In the genomic region with DNA sequence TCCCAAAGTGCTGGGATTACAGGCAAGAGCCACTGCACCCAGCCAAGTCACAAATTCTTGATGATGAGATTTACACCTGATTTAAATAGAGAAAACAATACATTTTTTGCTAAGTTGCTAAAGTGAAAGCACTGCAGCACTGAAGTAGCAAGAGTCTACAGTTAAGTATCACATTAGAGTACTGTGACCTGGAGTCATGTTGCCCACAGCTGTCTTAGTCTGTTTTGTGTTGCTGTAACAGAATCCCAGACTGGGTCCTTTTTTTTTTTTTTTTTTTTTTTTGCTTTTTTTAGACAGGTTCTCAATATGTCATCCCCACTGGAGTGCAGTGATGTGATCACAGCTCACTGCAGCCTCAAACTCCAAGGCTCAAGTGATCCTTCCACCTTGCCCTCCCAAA, we compare ENCODE assay signal across 1 cellular context.
TF ChIP-seq lines count a peak whose summit lies in the region.

No MANE protein-coding gene starts in this region.

TF ChIP-seq in GM23338, 12 proteins besides CTCF, POLR2A, EP300 and RAD21 (continued from another document):
- TF ChIP-seq, protein P1, sequence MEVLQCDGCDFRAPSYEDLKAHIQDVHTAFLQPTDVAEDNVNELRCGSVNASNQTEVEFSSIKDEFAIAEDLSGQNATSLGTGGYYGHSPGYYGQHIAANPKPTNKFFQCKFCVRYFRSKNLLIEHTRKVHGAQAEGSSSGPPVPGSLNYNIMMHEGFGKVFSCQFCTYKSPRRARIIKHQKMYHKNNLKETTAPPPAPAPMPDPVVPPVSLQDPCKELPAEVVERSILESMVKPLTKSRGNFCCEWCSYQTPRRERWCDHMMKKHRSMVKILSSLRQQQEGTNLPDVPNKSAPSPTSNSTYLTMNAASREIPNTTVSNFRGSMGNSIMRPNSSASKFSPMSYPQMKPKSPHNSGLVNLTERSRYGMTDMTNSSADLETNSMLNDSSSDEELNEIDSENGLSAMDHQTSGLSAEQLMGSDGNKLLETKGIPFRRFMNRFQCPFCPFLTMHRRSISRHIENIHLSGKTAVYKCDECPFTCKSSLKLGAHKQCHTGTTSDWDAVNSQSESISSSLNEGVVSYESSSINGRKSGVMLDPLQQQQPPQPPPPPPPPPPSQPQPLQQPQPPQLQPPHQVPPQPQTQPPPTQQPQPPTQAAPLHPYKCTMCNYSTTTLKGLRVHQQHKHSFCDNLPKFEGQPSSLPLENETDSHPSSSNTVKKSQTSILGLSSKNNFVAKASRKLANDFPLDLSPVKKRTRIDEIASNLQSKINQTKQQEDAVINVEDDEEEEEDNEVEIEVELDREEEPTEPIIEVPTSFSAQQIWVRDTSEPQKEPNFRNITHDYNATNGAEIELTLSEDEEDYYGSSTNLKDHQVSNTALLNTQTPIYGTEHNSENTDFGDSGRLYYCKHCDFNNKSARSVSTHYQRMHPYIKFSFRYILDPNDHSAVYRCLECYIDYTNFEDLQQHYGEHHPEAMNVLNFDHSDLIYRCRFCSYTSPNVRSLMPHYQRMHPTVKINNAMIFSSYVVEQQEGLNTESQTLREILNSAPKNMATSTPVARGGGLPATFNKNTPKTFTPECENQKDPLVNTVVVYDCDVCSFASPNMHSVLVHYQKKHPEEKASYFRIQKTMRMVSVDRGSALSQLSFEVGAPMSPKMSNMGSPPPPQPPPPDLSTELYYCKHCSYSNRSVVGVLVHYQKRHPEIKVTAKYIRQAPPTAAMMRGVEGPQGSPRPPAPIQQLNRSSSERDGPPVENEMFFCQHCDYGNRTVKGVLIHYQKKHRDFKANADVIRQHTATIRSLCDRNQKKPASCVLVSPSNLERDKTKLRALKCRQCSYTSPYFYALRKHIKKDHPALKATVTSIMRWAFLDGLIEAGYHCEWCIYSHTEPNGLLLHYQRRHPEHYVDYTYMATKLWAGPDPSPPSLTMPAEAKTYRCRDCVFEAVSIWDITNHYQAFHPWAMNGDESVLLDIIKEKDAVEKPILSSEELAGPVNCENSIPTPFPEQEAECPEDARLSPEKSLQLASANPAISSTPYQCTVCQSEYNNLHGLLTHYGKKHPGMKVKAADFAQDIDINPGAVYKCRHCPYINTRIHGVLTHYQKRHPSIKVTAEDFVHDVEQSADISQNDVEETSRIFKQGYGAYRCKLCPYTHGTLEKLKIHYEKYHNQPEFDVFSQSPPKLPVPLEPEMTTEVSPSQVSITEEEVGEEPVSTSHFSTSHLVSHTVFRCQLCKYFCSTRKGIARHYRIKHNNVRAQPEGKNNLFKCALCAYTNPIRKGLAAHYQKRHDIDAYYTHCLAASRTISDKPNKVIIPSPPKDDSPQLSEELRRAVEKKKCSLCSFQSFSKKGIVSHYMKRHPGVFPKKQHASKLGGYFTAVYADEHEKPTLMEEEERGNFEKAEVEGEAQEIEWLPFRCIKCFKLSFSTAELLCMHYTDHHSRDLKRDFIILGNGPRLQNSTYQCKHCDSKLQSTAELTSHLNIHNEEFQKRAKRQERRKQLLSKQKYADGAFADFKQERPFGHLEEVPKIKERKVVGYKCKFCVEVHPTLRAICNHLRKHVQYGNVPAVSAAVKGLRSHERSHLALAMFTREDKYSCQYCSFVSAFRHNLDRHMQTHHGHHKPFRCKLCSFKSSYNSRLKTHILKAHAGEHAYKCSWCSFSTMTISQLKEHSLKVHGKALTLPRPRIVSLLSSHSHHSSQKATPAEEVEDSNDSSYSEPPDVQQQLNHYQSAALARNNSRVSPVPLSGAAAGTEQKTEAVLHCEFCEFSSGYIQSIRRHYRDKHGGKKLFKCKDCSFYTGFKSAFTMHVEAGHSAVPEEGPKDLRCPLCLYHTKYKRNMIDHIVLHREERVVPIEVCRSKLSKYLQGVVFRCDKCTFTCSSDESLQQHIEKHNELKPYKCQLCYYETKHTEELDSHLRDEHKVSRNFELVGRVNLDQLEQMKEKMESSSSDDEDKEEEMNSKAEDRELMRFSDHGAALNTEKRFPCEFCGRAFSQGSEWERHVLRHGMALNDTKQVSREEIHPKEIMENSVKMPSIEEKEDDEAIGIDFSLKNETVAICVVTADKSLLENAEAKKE (CRISPR knock-in tag; IDR thresholded peaks at IDR 0.05): no peak
- TF ChIP-seq POLR2AphosphoS5 (IDR thresholded peaks at IDR 0.05; ENCODE audit: low read depth) (no peak), NANOG (IDR thresholded peaks at IDR 0.05; ENCODE audit: borderline replicate concordance) (no peak), JUNB (IDR thresholded peaks at IDR 0.05; ENCODE audit: unreplicated experiment) (no peak), STAT1 (IDR thresholded peaks at IDR 0.05; ENCODE audit: unreplicated experiment) (no peak), ZNF331 (CRISPR knock-in tag; IDR thresholded peaks at IDR 0.05; ENCODE audit: low read depth) (no peak), CREB1 (CRISPR knock-in tag; IDR thresholded peaks at IDR 0.05; ENCODE audit: low read depth) (no peak)
TF ChIP-seq in GM23338: peak in this region for 0.
